19 cellular contexts compared by ENCODE assay signal in genomic region chr4:8204576-8205227, GRCh38. TPM values are rescaled to one million over a fixed set of nuclear protein-coding genes. Genes with fewer than 3 reads are reported as not detected.
DNase-seq lines count a peak whose midpoint lies in the region; ATAC-seq, FAIRE-seq and TF ChIP-seq lines count a peak whose summit lies in the region.
"Had no signal": no experiment of that assay in that cellular context is flagged by ENCODE, and none has a peak within 500 bp of the region (broad histone marks: within the 10 kb centered on the region; RNA-seq: fewer than 3 reads in every experiment).

No MANE protein-coding gene starts in this region.

- POLR2A ChIA-PET in endothelial cell of umbilical vein (lab: Charles Lee): no interaction called here

- dilution Hi-C loops in endothelial cell of umbilical vein (cut with MboI; ENCODE audit: extremely low pct_ligation_motif_present, low sequenced_read_pairs): no loop called here

- H3K9me3 ChIP-seq in heart left ventricle: no peaks in the 10 kb centered on the region
- no peaks in the 10 kb centered on the region for H3K9me3 ChIP-seq in T-helper 17 cell (ENCODE audit: control insufficient read depth, low read length, poor library complexity, severe bottlenecking)
- H3K9me3 ChIP-seq in endothelial cell of umbilical vein (replicated peaks; ENCODE audit: control insufficient read depth, insufficient read depth, low read length): no peaks in the 10 kb centered on the region
- H3K9me3 ChIP-seq: HAP-1 had no signal

- H3K9me1 ChIP-seq in endothelial cell of umbilical vein (replicated peaks; ENCODE audit: control insufficient read depth, extremely low read depth, insufficient read depth, low read length): no peaks in the 10 kb centered on the region

- H3K27me3 ChIP-seq in heart left ventricle (no peaks in the 10 kb centered on the region), endothelial cell of umbilical vein (ENCODE audit: control insufficient read depth in 2 of 2, insufficient read depth in 2 of 2, low read length in 2 of 2) (no peaks in the 10 kb centered on the region)

- TF ChIP-seq POLR2A in heart left ventricle (IDR thresholded peaks at IDR 0.05): no peak
- TF ChIP-seq POLR2A in endothelial cell of umbilical vein (IDR thresholded peaks at IDR 0.05; ENCODE audit: low read depth, low read length): no peak
- TF ChIP-seq POLR2A in H54 (IDR thresholded peaks at IDR 0.05; ENCODE audit: low read depth, low read length): no peak

- H4K20me1 ChIP-seq in endothelial cell of umbilical vein (replicated peaks; ENCODE audit: control insufficient read depth, extremely low read depth, insufficient read depth, low read length): no peaks in the 10 kb centered on the region

- H3K79me2 ChIP-seq in endothelial cell of umbilical vein (ENCODE audit: control insufficient read depth, insufficient read depth, low read length): peaks cover 71% of the 10 kb centered on the region

- H3K4me1 ChIP-seq in heart left ventricle (peaks cover 0 to 70% (median 17%) of the 10 kb centered on the region in 12 donors), endothelial cell of umbilical vein (ENCODE audit: control insufficient read depth, extremely low read depth, insufficient read depth, low read length) (peaks cover 46% of the 10 kb centered on the region)
- H3K4me1 ChIP-seq: HAP-1 had no signal

- H3K27ac Mint-ChIP-seq in T-helper 17 cell: peak overlapping the region; percentile 60
- peak overlapping the region; percentile 98 for H3K27ac Mint-ChIP-seq in stimulated activated memory B cell treated with anti-CD40 and anti-IgM and Interleukin-4, amounts not matched to agents 10 μg/mL and 1 μg/mL and 100 μg/mL, for 72 hours
- H3K27ac Mint-ChIP-seq: CD8-positive, alpha-beta T cell had no signal

- H3K27ac ChIP-seq in heart left ventricle (no peak overlapping the region), endothelial cell of umbilical vein (ENCODE audit: insufficient read depth, low read depth, low read length) (peak overlapping the region; percentile 14)

- BruUV-seq in endothelial cell of umbilical vein (replicated peaks; lab: Mats Ljungman, UMichigan): no TSS peak

- FAIRE-seq in endothelial cell of umbilical vein (lab: Jason Lieb, UNC): no peak
- FAIRE-seq in H54 (lab: Jason Lieb, UNC): no peak
- FAIRE-seq: GM12892, GM18507, HTR-8/SVneo had no signal

- H3K4me2 ChIP-seq in endothelial cell of umbilical vein (ENCODE audit: insufficient read depth, low read length): no peak overlapping the region

- DNase-seq in Right ventricle myocardium inferior (ENCODE audit: missing footprints): peak; percentile 58
- no peak for DNase-seq in heart left ventricle
- no peak for DNase-seq in T-helper 17 cell
- no peak for DNase-seq in endothelial cell of umbilical vein (ENCODE audit: low read depth, low spot score)
- no peak for DNase-seq in stimulated activated CD4-positive, alpha-beta T cell treated with anti-CD3 and anti-CD28 coated beads, Interleukin-2, amount 100 ng/mL, for 24 hours
- no peak for DNase-seq in H54 (ENCODE audit: insufficient read length, low spot score)
- DNase-seq in NAMALWA (ENCODE audit: low spot score): no peak
- DNase-seq: 8988T; CD8-positive, alpha-beta T cell; DMS53; NCI-H187 treated with DMSO at 0.1 percent for 48 hours; NCI-H2227 treated with DMSO at 0.1 percent for 48 hours; NCI-H510A treated with DMSO at 0.1 percent for 48 hours; NCI-H82 had no signal

- H3K36me3 ChIP-seq in heart left ventricle (peaks cover 0 to 40% (median 0%) of the 10 kb centered on the region in 9 donors), endothelial cell of umbilical vein (ENCODE audit: control insufficient read depth in 2 of 2, extremely low read depth in 1 of 2, insufficient read depth in 2 of 2, low read length in 2 of 2) (peaks cover 7 to 42% of the 10 kb centered on the region in 2 experiments)
- H3K36me3 ChIP-seq: HAP-1 had no signal

- no peaks in the 10 kb centered on the region for H3K27me3 Mint-ChIP-seq in T-helper 17 cell
- H3K27me3 Mint-ChIP-seq in stimulated activated memory B cell treated with anti-CD40 and anti-IgM and Interleukin-4, amounts not matched to agents 10 μg/mL and 1 μg/mL and 100 μg/mL, for 72 hours: no peaks in the 10 kb centered on the region

- peaks cover 30% of the 10 kb centered on the region for H3K4me1 Mint-ChIP-seq in T-helper 17 cell
- peaks cover 83% of the 10 kb centered on the region for H3K4me1 Mint-ChIP-seq in stimulated activated memory B cell treated with anti-CD40 and anti-IgM and Interleukin-4, amounts not matched to agents 10 μg/mL and 1 μg/mL and 100 μg/mL, for 72 hours

- peak overlapping the region; percentile 25 for H3K4me3 Mint-ChIP-seq in T-helper 17 cell
- no peak overlapping the region for H3K4me3 Mint-ChIP-seq in stimulated activated memory B cell treated with anti-CD40 and anti-IgM and Interleukin-4, amounts not matched to agents 10 μg/mL and 1 μg/mL and 100 μg/mL, for 72 hours
- H3K4me3 Mint-ChIP-seq: CD8-positive, alpha-beta T cell had no signal

- H2AFZ ChIP-seq in endothelial cell of umbilical vein (ENCODE audit: low read depth, low read length): no peak overlapping the region

- TF ChIP-seq CTCF in heart left ventricle (IDR thresholded peaks at IDR 0.05) (no peak), endothelial cell of umbilical vein (IDR thresholded peaks at IDR 0.05; ENCODE audit: extremely low read depth in 1 of 2, insufficient read depth in 1 of 2, low read depth in 1 of 2, low read length in 2 of 2) (no peak)

- 90 to 95% (median 94%) methylated on average over 25 to 31 of the region's 31 CpGs for WGBS in heart left ventricle, 4 donors

- no peak overlapping the region for H3K9ac ChIP-seq in endothelial cell of umbilical vein (replicated peaks; ENCODE audit: extremely low read depth, insufficient read depth, low read length)

- CTCF ChIA-PET in endothelial cell of umbilical vein (lab: Charles Lee): interaction anchor here (0.8 to 14.2 kb wide), 2 partner anchors 13 to 27 kb away, joined by 3 to 196 read pairs; no protein-coding TSS in a partner anchor

- intact Hi-C loops in Right ventricle myocardium inferior (cut with DNase I) (no loop called here), heart left ventricle (cut with DNase I) (no loop called here), endothelial cell of umbilical vein (cut with micrococcal nuclease) (loop anchor here (2.0 kb wide), 1 partner anchor 14 kb away; no protein-coding TSS in a partner anchor)

- H3K36me3 Mint-ChIP-seq in T-helper 17 cell (ENCODE audit: low read depth): peaks cover 6% of the 10 kb centered on the region
- peaks cover 67% of the 10 kb centered on the region for H3K36me3 Mint-ChIP-seq in stimulated activated memory B cell treated with anti-CD40 and anti-IgM and Interleukin-4, amounts not matched to agents 10 μg/mL and 1 μg/mL and 100 μg/mL, for 72 hours

- no peaks in the 10 kb centered on the region for H3K9me3 Mint-ChIP-seq in stimulated activated memory B cell treated with anti-CD40 and anti-IgM and Interleukin-4, amounts not matched to agents 10 μg/mL and 1 μg/mL and 100 μg/mL, for 72 hours
- H3K9me3 Mint-ChIP-seq: CD8-positive, alpha-beta T cell had no signal

- no peak overlapping the region for H3K4me3 ChIP-seq in heart left ventricle
- no peak overlapping the region for H3K4me3 ChIP-seq in endothelial cell of umbilical vein (replicated peaks in 1 of 3; ENCODE audit: insufficient read depth in 1 of 3, low read depth in 1 of 3, low read length in 3 of 3)
- H3K4me3 ChIP-seq: HAP-1 had no signal

- ATAC-seq in Right ventricle myocardium inferior (no peak), heart left ventricle (no peak), T-helper 17 cell (no peak)
- no peak for ATAC-seq in stimulated activated memory B cell treated with anti-CD40 and anti-IgM and Interleukin-4, amounts not matched to agents 10 μg/mL and 1 μg/mL and 100 μg/mL, for 72 hours
- ATAC-seq: CD8-positive, alpha-beta T cell had no signal

TF ChIP-seq in endothelial cell of umbilical vein, 7 proteins besides CTCF, POLR2A, EP300 and RAD21 (continues in another document):
- TF ChIP-seq, protein P1, sequence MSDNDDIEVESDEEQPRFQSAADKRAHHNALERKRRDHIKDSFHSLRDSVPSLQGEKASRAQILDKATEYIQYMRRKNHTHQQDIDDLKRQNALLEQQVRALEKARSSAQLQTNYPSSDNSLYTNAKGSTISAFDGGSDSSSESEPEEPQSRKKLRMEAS (IDR thresholded peaks at IDR 0.05; ENCODE audit: insufficient read depth, insufficient read length): no peak
- no peak for TF ChIP-seq MYC (IDR thresholded peaks at IDR 0.05; ENCODE audit: low read depth, low read length)
- no peak for TF ChIP-seq GATA2 (IDR thresholded peaks at IDR 0.05; ENCODE audit: insufficient read depth, insufficient read length, low read depth, low read length)
- no peak for TF ChIP-seq FOS (IDR thresholded peaks at IDR 0.05; ENCODE audit: borderline replicate concordance, insufficient read depth, low read length)
- TF ChIP-seq JUN (IDR thresholded peaks at IDR 0.05; ENCODE audit: borderline replicate concordance, insufficient read depth, insufficient read length, low read depth): no peak
- no peak for TF ChIP-seq EZH2 (IDR thresholded peaks at IDR 0.05; ENCODE audit: borderline replicate concordance, low read depth, low read length, severe bottlenecking)

RNA-seq across cellular contexts. Expression of gene SH3TC1, which starts 5.6 kb away (rescaled TPM):
- total RNA-seq in Right ventricle myocardium inferior: 11.2 TPM
- 10 to 100 TPM in 6 of 9 donors, 1 to 10 TPM in 3; 6.0 to 45.9 (median 11.5) TPM for total RNA-seq in heart left ventricle
- 1 to 10 TPM; 5.8 to 8.1 TPM for polyA plus RNA-seq in heart left ventricle
- total RNA-seq in T-helper 17 cell: 100 to 1,000 TPM; 134 TPM
- 174 and 192 TPM in 2 replicates for total RNA-seq in endothelial cell of umbilical vein
- 96.5 and 115 TPM in 2 replicates for polyA plus RNA-seq in endothelial cell of umbilical vein
- polyA plus RNA-seq in endothelial cell of umbilical vein (2011; cell fraction: cytosol; rRNA removed): 35.0 and 58.8 TPM in 2 replicates
- 289 and 386 TPM in 2 replicates for polyA plus RNA-seq in endothelial cell of umbilical vein (2011; cell fraction: nucleus; rRNA removed)
- polyA plus RNA-seq in endothelial cell of umbilical vein (2012): 43.1 and 46.6 TPM in 2 replicates
- polyA minus RNA-seq in endothelial cell of umbilical vein: 115 and 144 TPM in 2 replicates
- polyA minus RNA-seq in endothelial cell of umbilical vein (2011; cell fraction: cytosol; rRNA and poly(A)+ RNA removed): 9.3 TPM
- 189 and 297 TPM in 2 replicates for polyA minus RNA-seq in endothelial cell of umbilical vein (2011; cell fraction: nucleus; rRNA and poly(A)+ RNA removed)

RNA-seq across cellular contexts. Expression of gene ABLIM2, which starts 46.1 kb away (rescaled TPM):
- 24.9 TPM for total RNA-seq in Right ventricle myocardium inferior
- total RNA-seq in heart left ventricle: 10 to 100 TPM; 14.3 to 25.8 (median 18.4) TPM
- 10 to 100 TPM; 11.1 to 27.9 TPM for polyA plus RNA-seq in heart left ventricle
- 1 to 10 TPM; 4.1 to 4.3 TPM for total RNA-seq in T-helper 17 cell
- 0.30 and 0.66 TPM in 2 replicates for total RNA-seq in endothelial cell of umbilical vein
- 0.18 and 0.28 TPM in 2 replicates for polyA plus RNA-seq in endothelial cell of umbilical vein
- 0.14 and 0.15 TPM in 2 replicates for polyA plus RNA-seq in endothelial cell of umbilical vein (2011; cell fraction: cytosol; rRNA removed)
- 0.17 and 0.32 TPM in 2 replicates for polyA plus RNA-seq in endothelial cell of umbilical vein (2011; cell fraction: nucleus; rRNA removed)
- 0.07 and 0.10 TPM in 2 replicates for polyA plus RNA-seq in endothelial cell of umbilical vein (2012)
- 0.53 TPM in 1 of 2 replicates, not detected in the other for polyA minus RNA-seq in endothelial cell of umbilical vein
- 2.8 TPM for polyA minus RNA-seq in endothelial cell of umbilical vein (2011; cell fraction: cytosol; rRNA and poly(A)+ RNA removed)
- polyA minus RNA-seq in endothelial cell of umbilical vein (2011; cell fraction: nucleus; rRNA and poly(A)+ RNA removed): 0.24 TPM in 1 of 2 replicates, not detected in the other
